11 cellular contexts compared by ENCODE assay signal in genomic region chr19:35103614-35104013, GRCh38. TPM values are rescaled to one million over a fixed set of nuclear protein-coding genes. Genes with fewer than 3 reads are reported as not detected.
"Had no signal": no experiment of that assay in that cellular context is flagged by ENCODE, and none has a peak within 500 bp of the region (broad histone marks: within the 10 kb centered on the region; RNA-seq: fewer than 3 reads in every experiment).

No MANE protein-coding gene starts in this region.

RNA-seq across cellular contexts. Expression of gene FXYD3, which starts 12.0 kb away (rescaled TPM):
- total RNA-seq: naive thymus-derived CD4-positive, alpha-beta T cell; occipital lobe; psoas muscle; renal cortical epithelial cell; skeletal muscle tissue had no signal

RNA-seq across cellular contexts. Expression of gene LGI4, which starts 31.2 kb away (rescaled TPM):
- total RNA-seq: kidney epithelial cell, renal cortical epithelial cell had no signal

RNA-seq across cellular contexts. Expression of gene FXYD1, which starts 35.0 kb away (rescaled TPM):
- total RNA-seq: kidney epithelial cell, occipital lobe, renal cortical epithelial cell had no signal

RNA-seq across cellular contexts. Expression of gene FXYD7, which starts 39.4 kb away (rescaled TPM):
- total RNA-seq: esophagus squamous epithelium, kidney epithelial cell, left colon, left ventricle myocardium inferior, mucosa of gallbladder, renal cortical epithelial cell, transverse colon had no signal

RNA-seq across cellular contexts. Expression of gene FXYD5, which starts 50.9 kb away (rescaled TPM):
- total RNA-seq: occipital lobe had no signal
